ENCODE assay signal across 29 cellular contexts in genomic region chrX:6015423-6015822, GRCh38.
"Had no signal": no experiment of that assay in that cellular context is flagged by ENCODE, and none has a peak within 500 bp of the region (broad histone marks: within the 10 kb centered on the region; RNA-seq: fewer than 3 reads in every experiment).

No MANE protein-coding gene starts in this region.

- H3K4me3 Mint-ChIP-seq: dendritic cell treated with granulocyte-macrophage colony-stimulating factor and Interleukin-4, amounts not matched to agents 40 ng/mL and 50 ng/mL, for 4 days; effector memory CD8-positive, alpha-beta T cell; endodermal cell had no signal

- H3K4me1 ChIP-seq: colonic mucosa, esophagus muscularis mucosa, esophagus squamous epithelium, foreskin keratinocyte, gastrocnemius medialis, gastroesophageal sphincter, heart left ventricle, heart right ventricle had no signal

- H3K4me3 ChIP-seq: colonic mucosa, coronary artery, dorsolateral prefrontal cortex, esophagus muscularis mucosa, esophagus squamous epithelium, gastrocnemius medialis, gastroesophageal sphincter, heart left ventricle, heart right ventricle had no signal

- H3K27ac Mint-ChIP-seq: dendritic cell treated with granulocyte-macrophage colony-stimulating factor and Interleukin-4, amounts not matched to agents 40 ng/mL and 50 ng/mL, for 4 days; effector memory CD8-positive, alpha-beta T cell; endodermal cell had no signal

- H3K27me3 Mint-ChIP-seq: dendritic cell treated with granulocyte-macrophage colony-stimulating factor and Interleukin-4, amounts not matched to agents 40 ng/mL and 50 ng/mL, for 4 days; effector memory CD8-positive, alpha-beta T cell had no signal

- FAIRE-seq: colon, endometrium, endothelial cell of umbilical vein, frontal cortex had no signal

- ATAC-seq: effector memory CD8-positive, alpha-beta T cell; esophagus mucosa; foreskin keratinocyte; gastrocnemius medialis; gastroesophageal sphincter; heart left ventricle; heart right ventricle had no signal

- H3K9me3 Mint-ChIP-seq: dendritic cell treated with granulocyte-macrophage colony-stimulating factor and Interleukin-4, amounts not matched to agents 40 ng/mL and 50 ng/mL, for 4 days; effector memory CD8-positive, alpha-beta T cell; endodermal cell had no signal

- H3K4me1 Mint-ChIP-seq: endodermal cell had no signal

- DNase-seq: colonic mucosa; cortex of kidney; dermis blood vessel endothelial cell; dorsolateral prefrontal cortex; effector CD4-positive, alpha-beta T cell; effector CD8-positive, alpha-beta T cell; effector memory CD4-positive, alpha-beta T cell; effector memory CD8-positive, alpha-beta T cell; endodermal cell; erythroblast; esophagus squamous epithelium; foreskin fibroblast; foreskin keratinocyte; foreskin melanocyte; gastrocnemius medialis; glutamatergic neuron; head of caudate nucleus; heart left ventricle; heart right ventricle had no signal

- H3K9me3 ChIP-seq: colonic mucosa, esophagus muscularis mucosa, esophagus squamous epithelium, gastrocnemius medialis, gastroesophageal sphincter, heart left ventricle had no signal

- H3K27ac ChIP-seq: colonic mucosa, coronary artery, dorsolateral prefrontal cortex, epithelial cell of prostate, esophagus muscularis mucosa, esophagus squamous epithelium, foreskin keratinocyte, gastrocnemius medialis, gastroesophageal sphincter, heart left ventricle, heart right ventricle had no signal

- H3K36me3 ChIP-seq: colonic mucosa, esophagus muscularis mucosa, esophagus squamous epithelium, gastrocnemius medialis, gastroesophageal sphincter, heart left ventricle, heart right ventricle had no signal

- H3K27me3 ChIP-seq: colonic mucosa, esophagus muscularis mucosa, esophagus squamous epithelium, foreskin keratinocyte, gastrocnemius medialis, gastroesophageal sphincter, heart left ventricle, heart right ventricle had no signal
